ENCODE assay signal across 9 cellular contexts in genomic region chr5:141354900-141355469, GRCh38. TPM values are rescaled to one million over a fixed set of nuclear protein-coding genes. Genes with fewer than 3 reads are reported as not detected.
A peak's percentile ranks its signal among the peaks of the same experiment; 100 is the strongest.
DNase-seq lines count a peak whose midpoint lies in the region; ATAC-seq, FAIRE-seq and TF ChIP-seq lines count a peak whose summit lies in the region.
"Had no signal": no experiment of that assay in that cellular context is flagged by ENCODE, and none has a peak within 500 bp of the region (broad histone marks: within the 10 kb centered on the region; RNA-seq: fewer than 3 reads in every experiment).

Gene PCDHGA4, plus strand, starts transcription at chr5:141355021. Its CDS starts 87 bp downstream, at chr5:141355108.

- H3K4me2 ChIP-seq in H9 (ENCODE audit: insufficient read depth, insufficient read length, low read length) (no peak within 1 kb of the TSS), GM12878 (ENCODE audit: control insufficient read depth, insufficient read depth) (no peak within 1 kb of the TSS)

- H3K36me3 ChIP-seq in GM12878 (ENCODE audit: control insufficient read depth in 2 of 2, insufficient read depth in 2 of 2, low read length in 1 of 2) (no peaks in the 10 kb centered on the region), lower lobe of right lung (no peaks in the 10 kb centered on the region)

- peaks cover 18 to 68% (median 50%) of the 10 kb centered on the region in 3 experiments for H3K36me3 Mint-ChIP-seq in H9 (ENCODE audit: insufficient read depth in 1 of 3, low read depth in 3 of 3)

- H3K23me2 ChIP-seq in H9 (ENCODE audit: insufficient read length, low read depth, low read length, poor library complexity, severe bottlenecking), result peaks cover 3% of the 10 kb centered on the region

- no peak within 1 kb of the TSS for H3T11ph ChIP-seq in H9 (ENCODE audit: low read length)

- H3K4me3 Mint-ChIP-seq in H9, result no peak within 1 kb of the TSS

- H2AK5ac ChIP-seq in H9 (ENCODE audit: insufficient read length, low read length), result no peak within 1 kb of the TSS

- H3K56ac ChIP-seq in H9 (ENCODE audit: insufficient read length, low read depth, low read length), result no peak within 1 kb of the TSS

- peaks cover 33% of the 10 kb centered on the region for H3K9me3 ChIP-seq in H9 (ENCODE audit: control insufficient read depth, low read depth, low read length)
- peaks cover under 1% of the 10 kb centered on the region; the same call in 2 of the 3 replicates for H3K9me3 ChIP-seq in GM12878 (replicated peaks; ENCODE audit: control insufficient read depth, insufficient read depth, low read length)
- H3K9me3 ChIP-seq in lower lobe of right lung, result peaks cover 60% of the 10 kb centered on the region

- no peak for TF ChIP-seq POLR2A in GM12878 (IDR thresholded peaks at IDR 0.05; ENCODE audit: low read depth, low read length)

- no peak within 1 kb of the TSS for H3K27ac Mint-ChIP-seq in H9

- H2BK5ac ChIP-seq in H9 (ENCODE audit: insufficient read length, low read length), result no peak within 1 kb of the TSS

- no peak within 1 kb of the TSS for H3K27ac ChIP-seq in H9 (ENCODE audit: insufficient read length, low read depth, low read length)
- H3K27ac ChIP-seq in GM12878 (ENCODE audit: control insufficient read depth, insufficient read depth), result no peak within 1 kb of the TSS
- H3K27ac ChIP-seq in lower lobe of right lung, result no peak within 1 kb of the TSS

- no peak within 1 kb of the TSS for H2BK15ac ChIP-seq in H9 (ENCODE audit: low read depth, low read length)

- H3K4me1 Mint-ChIP-seq in H9, result peaks cover 7% of the 10 kb centered on the region in 2 experiments

- H3K9ac ChIP-seq in H9 (ENCODE audit: extremely low read depth, insufficient read length, low read length), result no peak within 1 kb of the TSS
- H3K9ac ChIP-seq in GM12878 (ENCODE audit: control insufficient read depth, insufficient read depth, low read length), result no peak within 1 kb of the TSS

- in situ Hi-C loops in GM12878 (cut with MboI), result no loop called here

- H3K4me1 ChIP-seq in H9 (ENCODE audit: insufficient read depth, low read length) (no peaks in the 10 kb centered on the region), GM12878 (ENCODE audit: control insufficient read depth, insufficient read depth, low read length) (no peaks in the 10 kb centered on the region), lower lobe of right lung (no peaks in the 10 kb centered on the region)

- H2BK120ac ChIP-seq in H9 (ENCODE audit: low read depth, low read length, poor library complexity, severe bottlenecking), result no peak within 1 kb of the TSS

- no peaks in the 10 kb centered on the region for H3K79me2 ChIP-seq in H9 (ENCODE audit: insufficient read depth, low read length)
- no peaks in the 10 kb centered on the region for H3K79me2 ChIP-seq in GM12878 (ENCODE audit: control insufficient read depth, insufficient read depth, low read length)

- no peak within 1 kb of the TSS for H3K4ac ChIP-seq in H9 (ENCODE audit: low read depth, low read length)

- no peak within 1 kb of the TSS for H4K8ac ChIP-seq in H9 (replicated peaks; ENCODE audit: insufficient read length, low read depth, low read length)

- no peak for ATAC-seq in GM12878
- ATAC-seq in lower lobe of right lung, result no peak

- DNase-seq in AG10803 (ENCODE audit: low read depth) (peak; percentile 36), H9 (no peak), GM12878 (ENCODE audit: low read depth, low spot score) (no peak), lower lobe of right lung (no peak), T-helper 1 cell (no peak), glomerular visceral epithelial cell (ENCODE audit: extremely low spot score) (no peak), SW480 (ENCODE audit: low spot score) (no peak), DMS114 treated with DMSO at 0.1 percent for 48 hours (lab: John Stamatoyannopoulos, UW; ENCODE audit: unreplicated experiment) (no peak)

- H3K79me1 ChIP-seq in H9 (ENCODE audit: insufficient read depth, low read depth, low read length, poor library complexity, severe bottlenecking), result no peaks in the 10 kb centered on the region

- WGBS in H9 (ENCODE audit: extremely low coverage, insufficient read length, low lambda C conversion rate), result no CpG with 5 or more reads among the region's 29 CpGs
- WGBS in GM12878 (ENCODE audit: insufficient coverage, insufficient replicate concordance, low lambda C conversion rate, missing lambda C conversion rate), result 65% methylated on average over 29 of the region's 29 CpGs

- H4K91ac ChIP-seq in H9 (ENCODE audit: insufficient read length, low read depth, low read length), result no peak within 1 kb of the TSS

- POLR2A ChIA-PET in GM12878 (lab: Charles Lee), result no interaction called here

- peak within 1 kb of the TSS; percentile 58 for H3K4me3 ChIP-seq in AG10803 (ENCODE audit: low read length)
- H3K4me3 ChIP-seq in GM12878, result no peak within 1 kb of the TSS
- peak within 1 kb of the TSS; percentile 39 for H3K4me3 ChIP-seq in lower lobe of right lung

- H2AFZ ChIP-seq in H9 (ENCODE audit: low read length), result no peak within 1 kb of the TSS
- H2AFZ ChIP-seq in GM12878 (ENCODE audit: control insufficient read depth, low read depth, low read length), result no peak within 1 kb of the TSS

- H2BK12ac ChIP-seq in H9 (ENCODE audit: insufficient read length, low read depth, low read length), result no peak within 1 kb of the TSS

- H4K20me1 ChIP-seq in H9 (ENCODE audit: control insufficient read depth, insufficient read depth, insufficient read length) (no peaks in the 10 kb centered on the region), GM12878 (ENCODE audit: control insufficient read depth, insufficient read depth) (no peaks in the 10 kb centered on the region)

- no TSS peak for BruUV-seq in GM12878 (replicated peaks; lab: Mats Ljungman, UMichigan)

- H3K27me3 ChIP-seq in H9 (ENCODE audit: insufficient read depth, low read length), result no peaks in the 10 kb centered on the region
- H3K27me3 ChIP-seq in GM12878 (replicated peaks in 1 of 2; ENCODE audit: control insufficient read depth in 2 of 2, insufficient read depth in 2 of 2, low read length in 1 of 2), result no peaks in the 10 kb centered on the region
- peaks cover 18% of the 10 kb centered on the region for H3K27me3 ChIP-seq in lower lobe of right lung (ENCODE audit: low read depth)

- peak; percentile 14; the same call in 1 of the 2 replicates for TF ChIP-seq RAD21 in GM12878 (IDR thresholded peaks at IDR 0.05; ENCODE audit: insufficient read depth, low read depth, low read length)

- no peak for TF ChIP-seq EP300 in GM12878 (IDR thresholded peaks at IDR 0.05; ENCODE audit: borderline replicate concordance in 1 of 2, control insufficient read depth in 1 of 2, low read depth in 2 of 2, low read length in 2 of 2)

- no peak for FAIRE-seq in GM12878 (lab: Jason Lieb, UNC)
- FAIRE-seq: colon had no signal

- H3K14ac ChIP-seq in H9 (ENCODE audit: insufficient read depth, low read length), result no peak within 1 kb of the TSS

- H3K9me3 Mint-ChIP-seq in H9, result peaks cover 60 to 62% of the 10 kb centered on the region in 2 experiments

- TF ChIP-seq CTCF in AG10803 (conservative IDR thresholded peaks at IDR 0.05; ENCODE audit: low read length), result peak; percentile 64
- peak; percentile 64 for TF ChIP-seq CTCF in H9 (conservative IDR thresholded peaks at IDR 0.05)
- TF ChIP-seq CTCF in GM12878 (IDR thresholded peaks at IDR 0.05 in 2 of 3, conservative IDR thresholded peaks at IDR 0.05 in 1 of 3; ENCODE audit: control insufficient read depth in 2 of 3, extremely low read depth in 1 of 3, insufficient read depth in 1 of 3, low read depth in 3 of 3, low read length in 3 of 3), result peak; percentile 15 to 28 (median 19); a peak in 3 of 6 replicates
- peak; percentile 40 for TF ChIP-seq CTCF in lower lobe of right lung (IDR thresholded peaks at IDR 0.05)

- peaks cover 2% of the 10 kb centered on the region for H3K27me3 Mint-ChIP-seq in H9 (ENCODE audit: low read depth)

- H3K23ac ChIP-seq in H9 (ENCODE audit: insufficient read length, low read depth, low read length), result no peak within 1 kb of the TSS

- SMC1A ChIA-PET in GM12878 (lab: Charles Lee; ENCODE audit: uncharacterized antibody, unreplicated experiment), result no interaction called here

- no peak within 1 kb of the TSS for H3K18ac ChIP-seq in H9 (ENCODE audit: insufficient read length, low read depth, low read length)

- H4K5ac ChIP-seq in H9 (ENCODE audit: insufficient read length, low read depth, low read length), result no peak within 1 kb of the TSS

- CTCF ChIA-PET in GM12878 (lab: Yijun Ruan, JAX), result interaction anchor here (1.3 to 1.6 kb wide), 4 partner anchors 9 to 209 kb away, joined by 3 to 6 read pairs (median 4); partner anchors contain the start of gene PCDHGB3

- RAD21 ChIA-PET in GM12878 (lab: Charles Lee; ENCODE audit: unreplicated experiment), result interaction anchor here (1.4 kb wide), 1 partner anchor 58 kb away, joined by 5 read pairs; the partner anchor contains the start of gene PCDHGA10

- intact Hi-C loops in GM12878 (cut with micrococcal nuclease; ENCODE audit: unreplicated experiment) (no loop called here), lower lobe of right lung (cut with DNase I) (no loop called here)

- H2BK20ac ChIP-seq in H9 (ENCODE audit: low read depth, low read length, poor library complexity, severe bottlenecking), result no peak within 1 kb of the TSS

TF ChIP-seq in GM12878, 131 proteins besides CTCF, POLR2A, EP300 and RAD21 (continues in another document):
- no peak for TF ChIP-seq BHLHE40 (IDR thresholded peaks at IDR 0.05; ENCODE audit: borderline replicate concordance in 1 of 2, low read depth in 2 of 2, low read length in 1 of 2)
- TF ChIP-seq TCF3 (IDR thresholded peaks at IDR 0.05; ENCODE audit: borderline replicate concordance, insufficient read depth, low read depth, low read length), result no peak
- TF ChIP-seq ZNF207 (IDR thresholded peaks at IDR 0.05; ENCODE audit: borderline replicate concordance), result no peak
- TF ChIP-seq TAF1 (IDR thresholded peaks at IDR 0.05; ENCODE audit: borderline replicate concordance, low read depth, low read length), result no peak
- no peak for TF ChIP-seq YBX1 (IDR thresholded peaks at IDR 0.05)

RNA-seq across cellular contexts. Expression of gene PCDHGA4, which starts in this region (rescaled TPM):
- total RNA-seq in H9 (2021) (2.3 and 2.6 TPM in 2 replicates), GM12878 (2014; rRNA removed) (0.11 TPM in 2 replicates), GM12878 (2014; rRNA removed; fragmentation: Illumina TruSeq; extraction: Trizol) (0.09 and 0.18 TPM in 2 replicates), GM12878 (2021) (0.13 TPM in 1 of 2 replicates, not detected in the other), lower lobe of right lung (3.1 TPM)
- 3.8 and 4.0 TPM in 2 replicates for total RNA-seq in GM12878 (2013; cell fraction: nucleolus; rRNA removed)
- polyA plus RNA-seq in GM12878 (2011; ENCODE audit: low read depth), result not detected
- polyA plus RNA-seq in GM12878 (2011; rRNA removed) (0.10 and 0.14 TPM in 2 replicates), GM12878 (2014; fragmentation: Illumina TruSeq; extraction: Trizol) (0.13 and 0.33 TPM in 2 replicates), GM12878 (2014; fragmentation: Nextera tagmentation; extraction: Ambion mirVana) (not detected), GM12878 (2014; rRNA removed) (0.12 and 0.19 TPM in 2 replicates), GM12878 (2016; fragmentation: Nextera tagmentation; extraction: Ambion mirVana) (under 1 TPM in 1 of 2 experiments, not detected in 1; 0.17 TPM)
- 0.13 TPM in 2 replicates for polyA plus RNA-seq in GM12878 (2011; cell fraction: cytosol; rRNA removed)
- 0.42 and 0.47 TPM in 2 replicates for polyA plus RNA-seq in GM12878 (2011; cell fraction: nucleus; rRNA removed)
- polyA plus RNA-seq in GM12878 (2012), result 0.04 and 0.05 TPM in 2 replicates
- polyA minus RNA-seq in GM12878 (2011; rRNA and poly(A)+ RNA removed), result 0.29 and 0.88 TPM in 2 replicates
- not detected in 2 replicates for polyA minus RNA-seq in GM12878 (2011; cell fraction: cytosol; rRNA and poly(A)+ RNA removed)
- 0.97 and 1.1 TPM in 2 replicates for polyA minus RNA-seq in GM12878 (2011; cell fraction: nucleus; rRNA and poly(A)+ RNA removed)
